In the genomic region with DNA sequence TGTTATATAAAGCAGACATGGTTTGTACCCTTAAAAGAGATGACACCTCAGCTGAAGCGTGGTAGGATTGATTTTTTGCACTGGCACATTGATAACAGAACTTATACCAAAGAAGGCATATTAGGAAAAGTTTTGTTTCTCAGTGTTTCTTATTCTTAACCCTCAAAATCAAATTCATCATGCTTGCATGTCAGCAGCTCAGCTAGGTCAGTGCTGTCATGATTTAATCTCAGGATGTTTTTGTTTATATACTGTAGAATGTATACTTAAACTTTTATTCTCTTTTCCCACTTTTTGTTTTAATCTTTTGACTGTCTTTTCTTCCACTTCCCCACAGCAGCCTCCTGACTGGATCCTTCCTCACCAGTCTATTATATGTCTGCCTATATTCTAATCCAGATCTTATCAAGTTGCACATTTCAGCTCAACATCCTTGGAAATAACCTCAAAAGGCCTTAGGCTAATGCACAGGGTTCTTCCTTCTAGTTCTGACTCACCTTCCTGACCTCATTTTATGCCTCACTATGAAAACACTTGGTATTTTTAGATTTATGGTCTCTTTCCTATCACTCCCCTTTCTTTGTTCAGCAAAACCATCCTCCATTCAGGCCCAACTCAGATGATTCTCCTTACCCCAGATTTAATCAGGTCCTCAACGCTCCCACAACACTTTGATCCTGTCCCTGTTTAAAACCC, we compare ENCODE assay signal across 1 cellular context.
TF ChIP-seq lines count a peak whose summit lies in the region.

No MANE protein-coding gene starts in this region.

TF ChIP-seq in WTC11, 78 proteins besides CTCF, POLR2A, EP300 and RAD21 (continued from another document):
- TF ChIP-seq STAT6 (CRISPR knock-in tag; conservative IDR thresholded peaks at IDR 0.05; ENCODE audit: low read depth) (no peak), GABPB1 (CRISPR knock-in tag; IDR thresholded peaks at IDR 0.05) (no peak)
